Comparison of ENCODE assay signal across 7 cellular contexts in the genomic region with DNA sequence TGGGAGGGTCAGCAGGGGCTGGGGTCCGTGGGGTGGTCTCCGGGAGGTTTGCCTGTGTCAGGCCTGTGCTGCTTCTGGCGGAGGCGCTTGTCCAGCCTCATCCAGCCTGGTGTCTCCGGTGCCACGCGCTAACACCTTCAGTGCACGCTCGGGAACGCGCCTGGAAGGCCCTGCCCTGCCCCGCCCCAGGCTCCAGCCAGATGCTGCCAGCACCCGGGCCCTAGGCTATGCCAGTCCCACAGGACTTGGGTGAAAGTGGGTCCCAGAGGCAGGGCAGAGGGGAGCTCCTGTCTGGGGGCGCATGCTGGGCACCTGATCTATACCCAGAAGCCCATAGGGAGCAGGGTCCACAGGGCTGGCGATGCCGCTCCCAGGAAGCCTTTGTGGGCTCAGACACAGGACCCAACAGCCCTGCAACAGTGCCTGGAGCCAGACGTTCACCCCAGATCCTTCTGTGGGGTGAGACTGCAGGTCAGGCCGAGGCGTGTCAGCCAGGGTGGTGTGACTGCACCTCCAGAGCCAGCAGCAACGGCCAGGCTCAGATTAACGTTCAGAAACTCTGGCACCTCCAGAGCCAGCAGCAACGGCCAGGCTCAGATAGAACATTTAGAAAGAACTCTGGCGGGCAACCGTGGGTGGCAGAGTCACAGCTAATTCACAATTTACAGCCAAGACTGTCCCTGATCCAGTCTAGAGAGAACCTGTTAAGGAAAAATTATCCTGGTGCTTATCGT.
DNase-seq lines count a peak whose midpoint lies in the region; ATAC-seq and TF ChIP-seq lines count a peak whose summit lies in the region.
"Not testable (repeated sequence)": the region's sequence is repeated elsewhere in the genome, so short reads cannot be mapped to it uniquely, and the experiment has no call there.

No MANE protein-coding gene starts in this region.

- ATAC-seq in activated CD8-positive, alpha-beta memory T cell treated with anti-CD3 and anti-CD28 coated beads, Interleukin-2, amount 10 ng/mL, durations not matched to agents 7 days and 5 days; Right ventricle myocardium superior (ENCODE audit: poor library complexity); sciatic nerve; upper lobe of right lung: not testable (repeated sequence)
- ATAC-seq in left colon: peak; percentile 54
- peak; percentile 12 for ATAC-seq in mucosa of descending colon

- intact Hi-C loops in CD14-positive monocyte (cut with micrococcal nuclease); Right ventricle myocardium superior (cut with DNase I); left colon (cut with DNase I, micrococcal nuclease); mucosa of descending colon (cut with DNase I, micrococcal nuclease); sciatic nerve (cut with DNase I); upper lobe of right lung (cut with DNase I): not testable (repeated sequence)

- TF ChIP-seq CTCF in CD14-positive monocyte (IDR thresholded peaks at IDR 0.05); mucosa of descending colon (IDR thresholded peaks at IDR 0.05); upper lobe of right lung (IDR thresholded peaks at IDR 0.05): not testable (repeated sequence)

- not testable (repeated sequence) for H3K36me3 ChIP-seq in mucosa of descending colon (ENCODE audit: low read depth); upper lobe of right lung

- not testable (repeated sequence) for H3K36me3 Mint-ChIP-seq in CD14-positive monocyte; activated CD8-positive, alpha-beta memory T cell treated with anti-CD3 and anti-CD28 coated beads, Interleukin-2, amount 10 ng/mL, durations not matched to agents 7 days and 5 days

- H3K9me3 Mint-ChIP-seq in CD14-positive monocyte; activated CD8-positive, alpha-beta memory T cell treated with anti-CD3 and anti-CD28 coated beads, Interleukin-2, amount 10 ng/mL, durations not matched to agents 7 days and 5 days (ENCODE audit: low read depth): not testable (repeated sequence)

- not testable (repeated sequence) for H3K4me1 ChIP-seq in mucosa of descending colon (ENCODE audit: low read depth); upper lobe of right lung

- CTCF ChIA-PET in activated CD8-positive, alpha-beta memory T cell treated with anti-CD3 and anti-CD28 coated beads, Interleukin-2, amount 10 ng/mL, durations not matched to agents 7 days and 5 days (lab: Charles Lee): not testable (repeated sequence)

- H3K27me3 ChIP-seq in upper lobe of right lung: not testable (repeated sequence)

- not testable (repeated sequence) for H3K27ac Mint-ChIP-seq in CD14-positive monocyte; activated CD8-positive, alpha-beta memory T cell treated with anti-CD3 and anti-CD28 coated beads, Interleukin-2, amount 10 ng/mL, durations not matched to agents 7 days and 5 days

- H3K27ac ChIP-seq in upper lobe of right lung: not testable (repeated sequence)

- not testable (repeated sequence) for H3K27me3 Mint-ChIP-seq in CD14-positive monocyte (ENCODE audit: low read depth in 3 of 3); activated CD8-positive, alpha-beta memory T cell treated with anti-CD3 and anti-CD28 coated beads, Interleukin-2, amount 10 ng/mL, durations not matched to agents 7 days and 5 days

- DNase-seq in CD14-positive monocyte (ENCODE audit: low spot score) (peak; percentile 11), Right ventricle myocardium superior (peak; percentile 22), left colon (peak; percentile 18 to 20), mucosa of descending colon (peak in 2 of 3 donors; percentile 27 to 29), sciatic nerve (ENCODE audit: low spot score) (peak; percentile 14), upper lobe of right lung (peak; percentile 8)
- peak; percentile 16 for DNase-seq in activated CD8-positive, alpha-beta memory T cell treated with anti-CD3 and anti-CD28 coated beads, Interleukin-2, amount 10 ng/mL, durations not matched to agents 7 days and 5 days

- not testable (repeated sequence) for H3K4me3 ChIP-seq in mucosa of descending colon, upper lobe of right lung

- H3K4me1 Mint-ChIP-seq in CD14-positive monocyte; activated CD8-positive, alpha-beta memory T cell treated with anti-CD3 and anti-CD28 coated beads, Interleukin-2, amount 10 ng/mL, durations not matched to agents 7 days and 5 days: not testable (repeated sequence)

- not testable (repeated sequence) for H3K9me3 ChIP-seq in mucosa of descending colon, upper lobe of right lung

- H3K4me3 Mint-ChIP-seq in CD14-positive monocyte; activated CD8-positive, alpha-beta memory T cell treated with anti-CD3 and anti-CD28 coated beads, Interleukin-2, amount 10 ng/mL, durations not matched to agents 7 days and 5 days: not testable (repeated sequence)
